7 cellular contexts compared by ENCODE assay signal in the genomic region with DNA sequence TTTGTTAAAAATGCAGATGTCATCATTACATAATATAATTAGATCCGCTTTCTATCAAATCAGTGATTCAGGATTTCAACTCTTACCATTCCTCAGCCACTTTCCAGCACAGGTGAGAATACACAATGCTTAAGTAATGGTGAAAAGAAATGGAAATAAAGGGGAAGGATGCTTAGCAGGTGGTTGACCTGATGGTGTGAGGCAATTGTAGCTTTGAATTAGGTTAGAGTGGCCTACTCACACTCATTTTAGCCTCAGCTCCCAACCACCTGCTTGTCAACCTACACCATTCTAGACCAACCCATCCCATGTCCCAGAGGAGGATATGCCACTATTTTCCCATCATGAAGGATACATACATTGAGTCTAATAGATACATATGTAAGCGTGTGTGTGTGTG.
"Had no signal": no experiment of that assay in that cellular context is flagged by ENCODE, and none has a peak within 500 bp of the region (broad histone marks: within the 10 kb centered on the region; RNA-seq: fewer than 3 reads in every experiment).

No MANE protein-coding gene starts in this region.

- H3K4me1 Mint-ChIP-seq: IgD-negative memory B cell had no signal

- H3K4me3 ChIP-seq: K562 had no signal

- ATAC-seq: HepG2, K562 had no signal

- H3K27ac Mint-ChIP-seq: IgD-negative memory B cell had no signal

- H3K27ac ChIP-seq: HL-60 had no signal

- H3K9me3 Mint-ChIP-seq: IgD-negative memory B cell had no signal

- DNase-seq: IMR-90, KBM-7, KG1 had no signal

- H3K4me3 Mint-ChIP-seq: IgD-negative memory B cell had no signal

- H3K36me3 Mint-ChIP-seq: IgD-negative memory B cell had no signal

- H3K27me3 Mint-ChIP-seq: IgD-negative memory B cell had no signal
